In the genomic region with DNA sequence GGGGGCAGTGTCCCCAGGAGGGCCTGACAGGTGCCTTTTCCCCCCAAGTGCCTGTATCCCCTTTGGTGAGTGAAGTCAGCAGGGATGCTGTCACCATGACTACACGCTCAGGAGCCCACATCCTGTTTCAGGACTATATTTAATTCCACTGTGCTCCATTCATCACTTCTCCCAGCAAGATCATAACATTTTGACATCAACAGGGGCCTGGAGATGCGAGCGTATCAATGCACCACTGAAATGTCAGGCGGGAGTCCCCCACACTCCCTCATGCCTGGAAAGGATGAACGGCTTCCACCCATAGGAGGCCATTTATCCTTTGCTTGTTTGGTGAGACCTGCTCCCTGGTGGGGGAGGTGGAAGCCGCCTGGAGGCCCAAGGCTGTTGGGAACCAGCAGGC, we compare ENCODE assay signal across 17 cellular contexts.
"Had no signal": no experiment of that assay in that cellular context is flagged by ENCODE, and none has a peak within 500 bp of the region (broad histone marks: within the 10 kb centered on the region; RNA-seq: fewer than 3 reads in every experiment).

No MANE protein-coding gene starts in this region.

- DNase-seq: activated CD4-positive, alpha-beta T cell treated with anti-CD3 and anti-CD28 coated beads, Interleukin-2, amount 50 U/mL, for 4 hours; activated CD8-positive, alpha-beta memory T cell treated with anti-CD3 and anti-CD28 coated beads, Interleukin-2, amount 50 U/mL, for 48 hours; activated gamma-delta T cell treated with Interleukin-2 at 50 U/mL for 16 hours; activated T-cell treated with anti-CD3 and anti-CD28 coated beads, Interleukin-2, amount 50 U/mL, for 72 hours; aorta; cerebellar nuclear complex; effector CD8-positive, alpha-beta T cell; foreskin keratinocyte; kidney glomerular epithelial cell; left ventricle myocardium superior; mucosa of descending colon; naive thymus-derived CD4-positive, alpha-beta T cell; stimulated activated naive CD4-positive, alpha-beta T cell; T1000 had no signal

- H3K27ac Mint-ChIP-seq: activated T-cell treated with anti-CD3 and anti-CD28 coated beads, Interleukin-2, amount 50 U/mL, for 72 hours; memory B cell; naive thymus-derived CD4-positive, alpha-beta T cell; type B pancreatic cell had no signal

- ATAC-seq: activated CD4-positive, CD25-positive, alpha-beta regulatory T cell treated with anti-CD3 and anti-CD28 coated beads, Interleukin-2, amount 50 U/mL, for 24 hours; activated T-cell treated with anti-CD3 and anti-CD28 coated beads, Interleukin-2, amount 50 U/mL, for 72 hours; foreskin keratinocyte; left ventricle myocardium superior; mucosa of descending colon; naive thymus-derived CD4-positive, alpha-beta T cell had no signal

- H3K4me1 Mint-ChIP-seq: memory B cell had no signal

- H3K9me3 Mint-ChIP-seq: activated T-cell treated with anti-CD3 and anti-CD28 coated beads, Interleukin-2, amount 50 U/mL, for 72 hours; memory B cell; type B pancreatic cell had no signal

- H3K36me3 Mint-ChIP-seq: memory B cell; naive thymus-derived CD4-positive, alpha-beta T cell; type B pancreatic cell had no signal

- H3K4me3 Mint-ChIP-seq: activated T-cell treated with anti-CD3 and anti-CD28 coated beads, Interleukin-2, amount 50 U/mL, for 72 hours; memory B cell; naive thymus-derived CD4-positive, alpha-beta T cell; type B pancreatic cell had no signal
